Comparison of ENCODE assay signal across 15 cellular contexts in genomic region chr6:21190701-21191588, GRCh38.
A peak's percentile ranks its signal among the peaks of the same experiment; 100 is the strongest.
DNase-seq lines count a peak whose midpoint lies in the region; ATAC-seq and TF ChIP-seq lines count a peak whose summit lies in the region.
"Had no signal": no experiment of that assay in that cellular context is flagged by ENCODE, and none has a peak within 500 bp of the region (broad histone marks: within the 10 kb centered on the region; RNA-seq: fewer than 3 reads in every experiment).

No MANE protein-coding gene starts in this region.

- H2BK5ac ChIP-seq in H9 (ENCODE audit: insufficient read length, low read length): no peak overlapping the region

- peak overlapping the region; percentile 14; the same call in 1 of the 2 replicates for H3K4me3 ChIP-seq in WI38 (ENCODE audit: low read depth, low read length)
- H3K4me3 ChIP-seq: ovary had no signal

- TF ChIP-seq CTCF in H9 (conservative IDR thresholded peaks at IDR 0.05): no peak
- no peak for TF ChIP-seq CTCF in WI38 (IDR thresholded peaks at IDR 0.05; ENCODE audit: low read depth, low read length)
- no peak for TF ChIP-seq CTCF in nephron (IDR thresholded peaks at IDR 0.05; ENCODE audit: unreplicated experiment in 3 of 3)

- no peak overlapping the region for H4K91ac ChIP-seq in H9 (ENCODE audit: insufficient read length, low read depth, low read length)

- H4K5ac ChIP-seq in H9 (ENCODE audit: insufficient read length, low read depth, low read length): no peak overlapping the region

- H3K9ac ChIP-seq in H9 (ENCODE audit: extremely low read depth, insufficient read length, low read length): no peak overlapping the region
- H3K9ac ChIP-seq: KMS-11 had no signal

- no peak overlapping the region for H3K27ac ChIP-seq in H9 (ENCODE audit: insufficient read length, low read depth, low read length)
- H3K27ac ChIP-seq: 22Rv1, KMS-11, ovary had no signal

- H3K27me3 Mint-ChIP-seq in H9 (ENCODE audit: low read depth): no peaks in the 10 kb centered on the region
- H3K27me3 Mint-ChIP-seq in nephron (ENCODE audit: low read depth): no peaks in the 10 kb centered on the region

- ATAC-seq in GM21717 (IDR thresholded peaks at IDR 0.05; ENCODE audit: unreplicated experiment) (no peak), GM18498 (IDR thresholded peaks at IDR 0.05; ENCODE audit: unreplicated experiment) (no peak)

- H2BK20ac ChIP-seq in H9 (ENCODE audit: low read depth, low read length, poor library complexity, severe bottlenecking): no peak overlapping the region

- no peaks in the 10 kb centered on the region for H3K23me2 ChIP-seq in H9 (ENCODE audit: insufficient read length, low read depth, low read length, poor library complexity, severe bottlenecking)

- H3K4me3 Mint-ChIP-seq in H9 (no peak overlapping the region), nephron (no peak overlapping the region)
- H3K4me3 Mint-ChIP-seq: activated naive CD4-positive, alpha-beta T cell treated with anti-CD3 and anti-CD28 coated beads for 36 hours had no signal

- H3K79me2 ChIP-seq in H9 (ENCODE audit: insufficient read depth, low read length): no peaks in the 10 kb centered on the region

- no peak overlapping the region for H3K23ac ChIP-seq in H9 (ENCODE audit: insufficient read length, low read depth, low read length)

- no CpG with 5 or more reads among the region's 5 CpGs for WGBS in H9 (ENCODE audit: extremely low coverage, insufficient read length, low lambda C conversion rate)

- no peaks in the 10 kb centered on the region for H4K20me1 ChIP-seq in H9 (ENCODE audit: control insufficient read depth, insufficient read depth, insufficient read length)

- H3K79me1 ChIP-seq in H9 (ENCODE audit: insufficient read depth, low read depth, low read length, poor library complexity, severe bottlenecking): no peaks in the 10 kb centered on the region

- peak overlapping the region; percentile 12 to 87 (median 60); a peak in 3 of 7 replicates for H3K27ac Mint-ChIP-seq in H9
- H3K27ac Mint-ChIP-seq in nephron: peak overlapping the region; percentile 9 to 78 (median 14)
- H3K27ac Mint-ChIP-seq: activated naive CD4-positive, alpha-beta T cell treated with anti-CD3 and anti-CD28 coated beads for 36 hours had no signal

- H3K9me3 Mint-ChIP-seq in H9: peaks cover 6 to 14% of the 10 kb centered on the region in 2 experiments; a peak in 4 of 5 replicates
- peaks cover 3% of the 10 kb centered on the region for H3K9me3 Mint-ChIP-seq in nephron
- H3K9me3 Mint-ChIP-seq: activated naive CD4-positive, alpha-beta T cell treated with anti-CD3 and anti-CD28 coated beads for 36 hours had no signal

- peaks cover 6 to 14% (median 10%) of the 10 kb centered on the region in 3 experiments; a peak in 6 of 7 replicates for H3K36me3 Mint-ChIP-seq in H9 (ENCODE audit: insufficient read depth in 1 of 3, low read depth in 3 of 3)
- H3K36me3 Mint-ChIP-seq in nephron (ENCODE audit: low read depth): peaks cover 9% of the 10 kb centered on the region

- H3T11ph ChIP-seq in H9 (ENCODE audit: low read length): no peak overlapping the region

- H3K14ac ChIP-seq in H9 (ENCODE audit: insufficient read depth, low read length): no peak overlapping the region

- H3K27me3 ChIP-seq in H9 (ENCODE audit: insufficient read depth, low read length): no peaks in the 10 kb centered on the region
- H3K27me3 ChIP-seq: ovary had no signal

- DNase-seq in DMS 273 (lab: John Stamatoyannopoulos, UW; ENCODE audit: unreplicated experiment) (peak; percentile 49), DMS 273 treated with DMSO at 0.1 percent for 48 hours (lab: John Stamatoyannopoulos, UW) (no peak), H9 (no peak), SHP77 (lab: John Stamatoyannopoulos, UW) (no peak)
- DNase-seq: activated naive CD4-positive, alpha-beta T cell treated with anti-CD3 and anti-CD28 coated beads for 36 hours; foreskin melanocyte; kidney glomerular epithelial cell; NCI-H226; ovary had no signal

- peaks cover 9% of the 10 kb centered on the region; the same call in 1 of the 2 replicates for H3K4me1 ChIP-seq in H9 (ENCODE audit: insufficient read depth, low read length)

- no peak overlapping the region for H3K4ac ChIP-seq in H9 (ENCODE audit: low read depth, low read length)

- H3K4me2 ChIP-seq in H9 (ENCODE audit: insufficient read depth, insufficient read length, low read length): no peak overlapping the region
- H3K4me2 ChIP-seq: KMS-11 had no signal

- no peak overlapping the region for H4K8ac ChIP-seq in H9 (replicated peaks; ENCODE audit: insufficient read length, low read depth, low read length)

- no peak overlapping the region for H2BK15ac ChIP-seq in H9 (ENCODE audit: low read depth, low read length)

- H2BK12ac ChIP-seq in H9 (ENCODE audit: insufficient read length, low read depth, low read length): no peak overlapping the region

- peaks cover 35 to 43% of the 10 kb centered on the region in 2 experiments for H3K4me1 Mint-ChIP-seq in H9
- H3K4me1 Mint-ChIP-seq in nephron: peaks cover 13% of the 10 kb centered on the region

- H2AK5ac ChIP-seq in H9 (ENCODE audit: insufficient read length, low read length): no peak overlapping the region

- H3K9me3 ChIP-seq in H9 (ENCODE audit: control insufficient read depth, low read depth, low read length): no peaks in the 10 kb centered on the region
- H3K9me3 ChIP-seq: ovary had no signal

- H2BK120ac ChIP-seq in H9 (ENCODE audit: low read depth, low read length, poor library complexity, severe bottlenecking): no peak overlapping the region

- no peak overlapping the region for H3K56ac ChIP-seq in H9 (ENCODE audit: insufficient read length, low read depth, low read length)

- no peak overlapping the region for H2AFZ ChIP-seq in H9 (ENCODE audit: low read length)

- no peak overlapping the region for H3K18ac ChIP-seq in H9 (ENCODE audit: insufficient read length, low read depth, low read length)
